8 cellular contexts compared by ENCODE assay signal in genomic region chr2:222903234-222904220, GRCh38. TPM values are rescaled to one million over a fixed set of nuclear protein-coding genes. Genes with fewer than 3 reads are reported as not detected.
A peak's percentile ranks its signal among the peaks of the same experiment; 100 is the strongest.
DNase-seq lines count a peak whose midpoint lies in the region; ATAC-seq and TF ChIP-seq lines count a peak whose summit lies in the region.

No MANE protein-coding gene starts in this region.

- no peak overlapping the region for H3K4me3 ChIP-seq in AG09309 (ENCODE audit: control insufficient read depth, low read depth, low read length)
- no peak overlapping the region for H3K4me3 ChIP-seq in NB4 (ENCODE audit: low read depth, low read length)
- no peak overlapping the region for H3K4me3 ChIP-seq in WERI-Rb-1 (ENCODE audit: low read depth, low read length)
- H3K4me3 ChIP-seq in fibroblast of mammary gland (ENCODE audit: control insufficient read depth, low read depth, low read length) = no peak overlapping the region
- H3K4me3 ChIP-seq in osteoblast (ENCODE audit: insufficient read depth, low read length) = no peak overlapping the region

- no peak for DNase-seq in AG09309 (ENCODE audit: low read depth)
- DNase-seq in NB4 (ENCODE audit: low read depth) = peak; percentile 69
- peak; percentile 25 for DNase-seq in WERI-Rb-1
- DNase-seq in fibroblast of mammary gland (ENCODE audit: low read depth) = peak; percentile 71
- peak; percentile 79 for DNase-seq in osteoblast (ENCODE audit: insufficient read length, low spot score, missing footprints)
- DNase-seq in cerebellar nuclear complex (lab: John Stamatoyannopoulos, UW) = no peak

- TF ChIP-seq CTCF in AG09309 (IDR thresholded peaks at IDR 0.05; ENCODE audit: control insufficient read depth, insufficient read depth, low read depth, low read length, missing control alignments) (peak; percentile 64), GM12874 (IDR thresholded peaks at IDR 0.05; ENCODE audit: insufficient read depth, low read depth, low read length) (peak; percentile 51; the same call in 1 of the 2 replicates), NB4 (IDR thresholded peaks at IDR 0.05; ENCODE audit: low read depth, low read length) (peak; percentile 62), WERI-Rb-1 (IDR thresholded peaks at IDR 0.05; ENCODE audit: low read depth, low read length) (peak; percentile 38), fibroblast of mammary gland (conservative IDR thresholded peaks at IDR 0.05; ENCODE audit: control insufficient read depth, insufficient read depth, low read depth, low read length) (peak; percentile 76), osteoblast (IDR thresholded peaks at IDR 0.05; ENCODE audit: extremely low read depth, low read depth, low read length) (peak; percentile 73)

- peaks cover 23% of the 10 kb centered on the region for H4K20me1 ChIP-seq in osteoblast (ENCODE audit: insufficient read depth, low read length)

- H2AFZ ChIP-seq in osteoblast (ENCODE audit: low read length) = no peak overlapping the region

- peaks cover 25% of the 10 kb centered on the region for H3K4me1 ChIP-seq in osteoblast (ENCODE audit: insufficient read depth, low read length)

- H3K4me2 ChIP-seq in osteoblast (ENCODE audit: insufficient read depth, low read length) = no peak overlapping the region

- no peak overlapping the region for H3K27ac ChIP-seq in WERI-Rb-1
- peak overlapping the region; percentile 86 for H3K27ac ChIP-seq in osteoblast (ENCODE audit: low read depth, low read length)

- no peak for TF ChIP-seq POLR2A in NB4 (IDR thresholded peaks at IDR 0.05; ENCODE audit: extremely low read depth, insufficient read length)

- H3K27me3 ChIP-seq in WERI-Rb-1 (ENCODE audit: insufficient read depth, low read depth, severe bottlenecking) (no peaks in the 10 kb centered on the region), osteoblast (ENCODE audit: insufficient read depth, low read length) (no peaks in the 10 kb centered on the region)

- H3K36me3 ChIP-seq in WERI-Rb-1 (peaks cover 7% of the 10 kb centered on the region), osteoblast (ENCODE audit: insufficient read depth, low read length) (no peaks in the 10 kb centered on the region)

- ATAC-seq in HG02623 (IDR thresholded peaks at IDR 0.05; ENCODE audit: unreplicated experiment) = peak; percentile 67

- H3K9me3 ChIP-seq in WERI-Rb-1 (ENCODE audit: severe bottlenecking) (no peaks in the 10 kb centered on the region), osteoblast (ENCODE audit: low read depth, low read length) (no peaks in the 10 kb centered on the region)

- peaks cover 83% of the 10 kb centered on the region for H3K79me2 ChIP-seq in osteoblast (ENCODE audit: insufficient read depth, low read length)

RNA-seq across cellular contexts. Expression of gene ACSL3, which starts 42.7 kb away (rescaled TPM):
- 166 and 170 TPM in 2 replicates for total RNA-seq in osteoblast

Comparison
In these comparisons a context has a peak if more than half of its experiments do, and no peak if none do; other contexts are left out.
1. DNase-seq: peak in NB4 (single experiment), WERI-Rb-1 (single experiment), fibroblast of mammary gland (single experiment) and osteoblast (single experiment); none in AG09309 (single experiment) and cerebellar nuclear complex (0 of 2).
2. Peak in every context shown above with its lines, with median percentiles within 50 percentile points of each other: CTCF ChIP-seq.